ENCODE assay signal across 8 cellular contexts in the genomic region with DNA sequence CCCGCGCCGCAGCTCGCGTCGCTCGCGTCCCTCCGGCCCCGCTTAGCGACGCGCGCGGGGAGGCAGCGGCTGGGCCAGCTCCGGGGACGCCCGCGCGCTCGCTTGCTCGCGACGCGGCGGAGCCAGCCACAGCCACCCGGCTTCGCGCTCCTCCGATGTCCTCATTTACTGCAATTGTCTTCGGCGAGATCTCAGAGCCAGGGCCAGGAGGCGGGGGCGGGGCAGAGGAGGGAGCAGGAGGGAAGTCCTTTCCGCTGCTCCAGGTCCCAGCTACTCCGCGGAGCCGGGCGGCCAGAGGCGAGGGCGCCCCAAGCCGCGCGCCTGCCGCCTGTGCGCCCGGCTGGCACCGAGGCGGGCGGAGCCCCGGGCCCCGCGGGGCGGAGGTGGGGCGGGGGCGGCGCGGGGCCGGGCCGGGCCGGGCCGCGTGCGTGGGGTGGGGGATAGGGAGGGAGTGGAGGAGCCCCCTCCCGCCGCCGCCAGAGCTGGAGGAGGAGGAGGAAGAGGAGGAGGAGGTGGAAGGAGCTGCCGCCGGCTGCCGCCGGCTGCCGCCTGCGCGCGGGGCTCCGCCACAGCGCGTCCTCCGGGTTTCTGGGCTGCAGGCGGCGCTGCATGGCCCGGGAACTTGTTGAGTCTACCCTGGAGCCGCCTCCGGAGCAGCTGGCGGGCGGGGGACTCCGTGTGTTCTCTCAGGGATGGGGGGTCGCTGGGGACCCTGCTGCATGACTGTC. TPM values are rescaled to one million over a fixed set of nuclear protein-coding genes. Genes with fewer than 3 reads are reported as not detected.
A peak's percentile ranks its signal among the peaks of the same experiment; 100 is the strongest.
DNase-seq lines count a peak whose midpoint lies in the region; ATAC-seq and TF ChIP-seq lines count a peak whose summit lies in the region.

A gene with protein sequence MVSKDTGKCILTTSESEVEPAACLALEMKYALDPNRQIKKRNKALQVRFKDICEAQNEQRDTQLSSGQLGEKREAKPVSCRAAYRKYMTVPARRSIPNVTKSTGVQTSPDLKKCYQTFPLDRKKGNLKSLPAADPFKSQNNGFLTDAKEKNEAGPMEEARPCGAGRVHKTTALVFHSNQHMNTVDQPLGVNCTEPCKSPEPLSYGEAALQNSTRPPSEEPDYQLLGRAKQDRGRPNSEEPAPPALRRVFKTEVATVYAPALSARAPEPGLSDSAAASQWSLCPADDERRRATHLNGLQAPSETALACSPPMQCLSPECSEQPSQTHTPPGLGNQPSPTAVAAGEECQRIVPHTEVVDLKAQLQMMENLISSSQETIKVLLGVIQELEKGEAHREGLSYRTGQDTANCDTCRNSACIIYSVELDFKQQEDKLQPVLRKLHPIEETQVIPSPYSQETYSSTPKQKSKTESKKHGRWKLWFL (minus strand): TSS at position 365 of the 728 bp plus-strand sequence. CDS start 20,196 bp downstream, outside the sequence.

- no peaks in the 10 kb centered on the region for H3K9me3 Mint-ChIP-seq in WTC11

- intact Hi-C loops in gastrocnemius medialis (cut with DNase I; ENCODE audit: low total_unique reads) = no loop called here

- H3K27me3 ChIP-seq in H7 (ENCODE audit: control insufficient read depth, insufficient read depth, low read length) = peaks cover 23% of the 10 kb centered on the region
- peaks cover 0 to 8% (median 0%) of the 10 kb centered on the region in 3 donors for H3K27me3 ChIP-seq in gastrocnemius medialis

- no peaks in the 10 kb centered on the region for H3K4me1 ChIP-seq in gastrocnemius medialis

- no peak within 1 kb of the TSS for H3K27ac Mint-ChIP-seq in WTC11

- H3K4me3 ChIP-seq in H7 (ENCODE audit: insufficient read depth, low read depth, low read length) = peak within 1 kb of the TSS; percentile 46
- peak within 1 kb of the TSS; percentile 2 to 46 (median 40) for H3K4me3 ChIP-seq in gastrocnemius medialis

- DNase-seq in H7 (peak; percentile 92), WTC11 (ENCODE audit: low spot score) (peak; percentile 67), hepatic stellate cell (ENCODE audit: low spot score) (peak; percentile 66), gastrocnemius medialis (no peak), 8988T (no peak)

- no peaks in the 10 kb centered on the region for H3K36me3 Mint-ChIP-seq in WTC11

- in situ Hi-C loops in gastrocnemius medialis (cut with MboI; ENCODE audit: low sequenced_read_pairs in 4 of 4) = no loop called here

- CTCF ChIA-PET in WTC11 (lab: Charles Lee) = interaction anchor here (0.7 to 2.1 kb wide), 11 partner anchors 19 to 658 kb away, joined by 3 to 11 read pairs (median 4); no protein-coding TSS in a partner anchor

- no peaks in the 10 kb centered on the region for H3K36me3 ChIP-seq in H7 (replicated peaks; ENCODE audit: control insufficient read depth, insufficient read depth, low read length)
- H3K36me3 ChIP-seq in gastrocnemius medialis = no peaks in the 10 kb centered on the region

- TF ChIP-seq POLR2A in gastrocnemius medialis (IDR thresholded peaks at IDR 0.05) = no peak

- H3K27ac ChIP-seq in gastrocnemius medialis = no peak within 1 kb of the TSS

- H3K4me1 Mint-ChIP-seq in WTC11 = peaks cover 24% of the 10 kb centered on the region

- H3K9me3 ChIP-seq in gastrocnemius medialis = no peaks in the 10 kb centered on the region

- peaks cover 36% of the 10 kb centered on the region for H3K27me3 Mint-ChIP-seq in WTC11 (ENCODE audit: low read depth)

- ATAC-seq in WTC11 (peak; percentile 72), gastrocnemius medialis (peak in 1 of 2 donors; percentile 30), GM21717 (IDR thresholded peaks at IDR 0.05; ENCODE audit: unreplicated experiment) (no peak), GM18873 (IDR thresholded peaks at IDR 0.05; ENCODE audit: low FRiP score, unreplicated experiment) (no peak), HG02981 (IDR thresholded peaks at IDR 0.05; ENCODE audit: unreplicated experiment) (no peak)

- TF ChIP-seq CTCF in WTC11 (IDR thresholded peaks at IDR 0.05) (no peak), gastrocnemius medialis (IDR thresholded peaks at IDR 0.05 in 4 of 5, conservative IDR thresholded peaks at IDR 0.05 in 1 of 5) (no peak)

- POLR2A ChIA-PET in WTC11 (lab: Charles Lee) = interaction anchor here (0.9 kb wide), 1 partner anchor 47 kb away, joined by 3 read pairs; no protein-coding TSS in a partner anchor

- peak within 1 kb of the TSS; percentile 75 for H3K4me3 Mint-ChIP-seq in WTC11

TF ChIP-seq in WTC11, 78 proteins besides CTCF, POLR2A, EP300 and RAD21:
- no peak for TF ChIP-seq RORB (CRISPR knock-in tag; IDR thresholded peaks at IDR 0.05)
- no peak for TF ChIP-seq FOXP1 (CRISPR knock-in tag; IDR thresholded peaks at IDR 0.05; ENCODE audit: borderline replicate concordance)
- TF ChIP-seq, protein P1, sequence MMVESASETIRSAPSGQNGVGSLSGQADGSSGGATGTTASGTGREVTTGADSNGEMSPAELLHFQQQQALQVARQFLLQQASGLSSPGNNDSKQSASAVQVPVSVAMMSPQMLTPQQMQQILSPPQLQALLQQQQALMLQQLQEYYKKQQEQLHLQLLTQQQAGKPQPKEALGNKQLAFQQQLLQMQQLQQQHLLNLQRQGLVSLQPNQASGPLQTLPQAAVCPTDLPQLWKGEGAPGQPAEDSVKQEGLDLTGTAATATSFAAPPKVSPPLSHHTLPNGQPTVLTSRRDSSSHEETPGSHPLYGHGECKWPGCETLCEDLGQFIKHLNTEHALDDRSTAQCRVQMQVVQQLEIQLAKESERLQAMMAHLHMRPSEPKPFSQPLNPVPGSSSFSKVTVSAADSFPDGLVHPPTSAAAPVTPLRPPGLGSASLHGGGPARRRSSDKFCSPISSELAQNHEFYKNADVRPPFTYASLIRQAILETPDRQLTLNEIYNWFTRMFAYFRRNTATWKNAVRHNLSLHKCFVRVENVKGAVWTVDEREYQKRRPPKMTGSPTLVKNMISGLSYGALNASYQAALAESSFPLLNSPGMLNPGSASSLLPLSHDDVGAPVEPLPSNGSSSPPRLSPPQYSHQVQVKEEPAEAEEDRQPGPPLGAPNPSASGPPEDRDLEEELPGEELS (CRISPR knock-in tag; IDR thresholded peaks at IDR 0.05) = 0 out of 2 replicates have a peak, but pooled peaks have one; percentile 14
- TF ChIP-seq CREM (CRISPR knock-in tag; IDR thresholded peaks at IDR 0.05) = no peak; the same call in 1 of the 2 replicates

RNA-seq across cellular contexts. Expression of the gene that starts here (rescaled TPM):
- total RNA-seq in H7 (2014; rRNA removed; shearing (Covaris generic)) = 0.07 TPM in 1 of 2 replicates, not detected in the other
- 0.13 to 0.23 TPM (median 0.21 TPM) in 3 replicates for total RNA-seq in WTC11 (2021)
- total RNA-seq in gastrocnemius medialis = not detected

Comparison
In these comparisons a context has a peak if more than half of its experiments do, and no peak if none do; other contexts are left out.
1. Peak in DNase-seq and H3K4me3 ChIP-seq in H7; RNA of the gene not detected or under 1 TPM.
2. Peak in DNase-seq and ATAC-seq in WTC11; RNA of the gene not detected or under 1 TPM.